Comparison of ENCODE assay signal across 26 cellular contexts in the genomic region with DNA sequence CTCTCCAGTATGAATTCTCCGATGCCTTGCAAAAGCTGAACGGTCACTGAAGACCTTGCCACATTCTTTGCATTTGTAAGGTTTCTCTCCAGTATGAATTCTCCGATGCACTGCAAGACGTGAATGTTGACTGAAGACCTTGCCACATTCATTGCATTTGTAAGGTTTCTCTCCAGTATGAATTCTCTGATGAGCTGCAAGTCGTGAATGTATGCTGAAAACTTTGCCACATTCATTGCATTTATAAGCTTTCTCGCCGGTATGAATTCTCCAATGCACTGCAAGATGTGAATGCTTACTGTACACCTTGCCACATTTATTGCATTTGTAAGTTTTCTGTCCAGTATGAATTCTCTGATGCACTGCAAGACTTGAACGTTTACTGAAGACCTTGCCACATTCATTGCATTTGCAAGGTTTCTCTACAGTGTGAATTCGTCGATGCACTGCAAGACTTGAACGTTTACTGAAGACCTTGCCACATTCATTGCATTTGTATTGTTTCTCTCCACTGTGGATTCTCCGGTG. TPM values are rescaled to one million over a fixed set of nuclear protein-coding genes. Genes with fewer than 3 reads are reported as not detected.
DNase-seq lines count a peak whose midpoint lies in the region; ATAC-seq, FAIRE-seq and TF ChIP-seq lines count a peak whose summit lies in the region.
"Had no signal": no experiment of that assay in that cellular context is flagged by ENCODE, and none has a peak within 500 bp of the region (broad histone marks: within the 10 kb centered on the region; RNA-seq: fewer than 3 reads in every experiment).

No MANE protein-coding gene starts in this region.

- peaks cover 84% of the 10 kb centered on the region for H3K36me3 Mint-ChIP-seq in astrocyte (ENCODE audit: low read depth, unreplicated experiment)

- no peak overlapping the region for H3K4me2 ChIP-seq in SK-N-SH
- no peak overlapping the region for H3K4me2 ChIP-seq in astrocyte (ENCODE audit: low read length)
- no peak overlapping the region for H3K4me2 ChIP-seq in keratinocyte (ENCODE audit: control insufficient read depth, extremely low read depth, insufficient read depth, low read depth, low read length)

- no peak for TF ChIP-seq CTCF in SK-N-SH (IDR thresholded peaks at IDR 0.05)
- no peak for TF ChIP-seq CTCF in astrocyte (IDR thresholded peaks at IDR 0.05; ENCODE audit: insufficient read depth, low read depth, low read length)
- TF ChIP-seq CTCF in keratinocyte (optimal IDR thresholded peaks at IDR 0.05 in 1 of 3, IDR thresholded peaks at IDR 0.05 in 1 of 3, conservative IDR thresholded peaks at IDR 0.05 in 1 of 3; ENCODE audit: extremely low read depth in 1 of 3, insufficient read depth in 2 of 3, low read length in 3 of 3): no peak

- 85% methylated on average over 12 of the region's 12 CpGs for WGBS in SK-N-SH (ENCODE audit: low lambda C conversion rate)

- no peaks in the 10 kb centered on the region for H3K4me1 Mint-ChIP-seq in astrocyte (ENCODE audit: low read depth, unreplicated experiment)
- H3K4me1 Mint-ChIP-seq: B cell; central memory CD8-positive, alpha-beta T cell; immature natural killer cell; neural crest cell had no signal

- H3K27me3 ChIP-seq in SK-N-SH (ENCODE audit: insufficient read depth) (no peaks in the 10 kb centered on the region), astrocyte (ENCODE audit: insufficient read depth, low read length) (no peaks in the 10 kb centered on the region), keratinocyte (ENCODE audit: control insufficient read depth, extremely low read depth, insufficient read depth, low read length) (no peaks in the 10 kb centered on the region), subcutaneous abdominal adipose tissue (ENCODE audit: control insufficient read depth in 5 of 5, insufficient read depth in 4 of 5, low read length in 5 of 5) (no peaks in the 10 kb centered on the region)
- H3K27me3 ChIP-seq: ascending aorta, heart right ventricle, sigmoid colon had no signal

- H3K36me3 ChIP-seq in SK-N-SH (replicated peaks in 1 of 2; ENCODE audit: control insufficient read depth in 1 of 2, insufficient read depth in 2 of 2, low read length in 1 of 2): peaks cover 38 to 67% of the 10 kb centered on the region in 2 experiments
- peaks cover 27% of the 10 kb centered on the region for H3K36me3 ChIP-seq in astrocyte (ENCODE audit: insufficient read depth, low read length)
- H3K36me3 ChIP-seq in keratinocyte (ENCODE audit: control insufficient read depth in 2 of 2, extremely low read depth in 1 of 2, insufficient read depth in 2 of 2, low read length in 2 of 2): peaks cover 11 to 14% of the 10 kb centered on the region in 2 experiments
- peaks cover 44 to 57% (median 52%) of the 10 kb centered on the region in 5 donors for H3K36me3 ChIP-seq in subcutaneous abdominal adipose tissue (ENCODE audit: control insufficient read depth in 5 of 5, insufficient read depth in 5 of 5, low read length in 5 of 5)

- H3K9me3 ChIP-seq in SK-N-SH (peaks cover 52% of the 10 kb centered on the region), astrocyte (ENCODE audit: insufficient read depth, low read depth, low read length) (peaks cover 79% of the 10 kb centered on the region), keratinocyte (ENCODE audit: control insufficient read depth, low read depth, low read length) (peaks cover 51% of the 10 kb centered on the region), subcutaneous abdominal adipose tissue (ENCODE audit: control insufficient read depth in 5 of 5, low read length in 5 of 5) (peaks cover 83 to 100% (median 98%) of the 10 kb centered on the region in 5 donors)

- ATAC-seq in SK-N-SH treated with all-trans-retinoic acid at 6 μM for 48 hours: no peak
- no peak for ATAC-seq in left lobe of liver
- ATAC-seq: activated CD8-positive, alpha-beta T cell treated with anti-CD3 and anti-CD28 coated beads for 36 hours; heart right ventricle; left ventricle myocardium superior; Panc1 had no signal

- H3K27ac ChIP-seq in SK-N-SH (ENCODE audit: low read depth in 2 of 2, low read length in 1 of 2): no peak overlapping the region
- no peak overlapping the region for H3K27ac ChIP-seq in astrocyte (ENCODE audit: low read depth, low read length)
- H3K27ac ChIP-seq in keratinocyte (ENCODE audit: control insufficient read depth, insufficient read depth, low read length): no peak overlapping the region
- H3K27ac ChIP-seq in subcutaneous abdominal adipose tissue (ENCODE audit: low read depth, low read length): no peak overlapping the region
- H3K27ac ChIP-seq: ascending aorta, heart right ventricle, parathyroid adenoma, sigmoid colon had no signal

- H3K27me3 Mint-ChIP-seq in astrocyte (ENCODE audit: low read depth, unreplicated experiment): no peaks in the 10 kb centered on the region
- H3K27me3 Mint-ChIP-seq: activated CD8-positive, alpha-beta T cell treated with anti-CD3 and anti-CD28 coated beads for 36 hours; activated naive CD8-positive, alpha-beta T cell; B cell; central memory CD8-positive, alpha-beta T cell had no signal

- no peaks in the 10 kb centered on the region for H3K9me2 ChIP-seq in SK-N-SH

- no peak for TF ChIP-seq RAD21 in SK-N-SH (IDR thresholded peaks at IDR 0.05; ENCODE audit: low read length)

- no peak overlapping the region for H3K4me3 Mint-ChIP-seq in astrocyte (ENCODE audit: unreplicated experiment)
- H3K4me3 Mint-ChIP-seq: activated CD8-positive, alpha-beta T cell treated with anti-CD3 and anti-CD28 coated beads for 36 hours; activated naive CD8-positive, alpha-beta T cell; B cell; central memory CD8-positive, alpha-beta T cell; immature natural killer cell; neural crest cell had no signal

- H2AFZ ChIP-seq in SK-N-SH (ENCODE audit: low read depth) (no peak overlapping the region), astrocyte (ENCODE audit: low read depth, low read length) (no peak overlapping the region), keratinocyte (ENCODE audit: control insufficient read depth, low read length) (no peak overlapping the region)
- H2AFZ ChIP-seq: parathyroid adenoma had no signal

- H3K79me2 ChIP-seq in SK-N-SH (ENCODE audit: insufficient read depth): no peaks in the 10 kb centered on the region
- peaks cover 2% of the 10 kb centered on the region for H3K79me2 ChIP-seq in astrocyte (ENCODE audit: insufficient read depth, low read length)
- H3K79me2 ChIP-seq in keratinocyte (ENCODE audit: control insufficient read depth, insufficient read depth, low read length): no peaks in the 10 kb centered on the region
- H3K79me2 ChIP-seq: parathyroid adenoma had no signal

- dilution Hi-C loops in keratinocyte (cut with MboI; ENCODE audit: extremely low pct_ligation_motif_present, low sequenced_read_pairs): no loop called here

- H3K27ac Mint-ChIP-seq in astrocyte (ENCODE audit: unreplicated experiment): no peak overlapping the region
- H3K27ac Mint-ChIP-seq: activated CD8-positive, alpha-beta T cell treated with anti-CD3 and anti-CD28 coated beads for 36 hours; activated naive CD8-positive, alpha-beta T cell; B cell; immature natural killer cell had no signal

- DNase-seq in SK-N-SH (no peak), astrocyte (ENCODE audit: low read depth) (no peak), keratinocyte (ENCODE audit: low read depth, low spot score) (no peak), KG1 (lab: John Stamatoyannopoulos, UW) (no peak), left lobe of liver (ENCODE audit: low spot score) (no peak)
- no peak for DNase-seq in activated CD4-positive, alpha-beta T cell treated with anti-CD3 and anti-CD28 coated beads for 4 hours
- DNase-seq: activated CD4-positive, CD25-positive, alpha-beta regulatory T cell treated with anti-CD3 and anti-CD28 coated beads, Interleukin-2, amount 50 U/mL, for 72 hours; activated CD8-positive, alpha-beta T cell treated with anti-CD3 and anti-CD28 coated beads for 36 hours; COR-L47; erythroblast; heart right ventricle; immature natural killer cell; KBM-7; left ventricle myocardium superior; NK-92 treated with Interleukin-12 subunit alpha and Interleukin-12 subunit beta, amount 100 ng/mL, for 24 hours; sigmoid colon; T-helper 1 cell had no signal

- FAIRE-seq in astrocyte (lab: Jason Lieb, UNC) (peak; percentile 71), keratinocyte (lab: Jason Lieb, UNC) (peak; percentile 76)

- peak overlapping the region in 1 of 2 experiments; percentile 20; a peak in 1 of 4 replicates for H3K4me3 ChIP-seq in SK-N-SH (ENCODE audit: low read depth in 2 of 2, low read length in 1 of 2)
- no peak overlapping the region for H3K4me3 ChIP-seq in astrocyte (ENCODE audit: insufficient read depth, low read depth, low read length)
- no peak overlapping the region for H3K4me3 ChIP-seq in keratinocyte (ENCODE audit: control insufficient read depth in 2 of 3, extremely low read depth in 1 of 3, insufficient read depth in 2 of 3, low read depth in 1 of 3, low read length in 3 of 3)
- H3K4me3 ChIP-seq in subcutaneous abdominal adipose tissue (ENCODE audit: low read depth in 1 of 5, low read length in 5 of 5): peak overlapping the region; percentile 45 to 66 (median 48)
- H3K4me3 ChIP-seq: heart right ventricle, sigmoid colon had no signal

- CTCF ChIA-PET in SK-N-SH (lab: Yijun Ruan, JAX): interaction anchor here (0.7 to 1.1 kb wide), 2 partner anchors 8 to 1207 kb away, joined by 3 to 4 read pairs; no protein-coding TSS in a partner anchor

- POLR2A ChIA-PET in SK-N-SH (lab: Yijun Ruan, JAX): no interaction called here

- no peak overlapping the region for H3K9ac ChIP-seq in SK-N-SH
- no peak overlapping the region for H3K9ac ChIP-seq in astrocyte (ENCODE audit: low read length)
- no peak overlapping the region for H3K9ac ChIP-seq in keratinocyte (ENCODE audit: control insufficient read depth, extremely low read depth, insufficient read depth, low read length)
- no peak overlapping the region for H3K9ac ChIP-seq in subcutaneous abdominal adipose tissue (ENCODE audit: low read length in 5 of 5)
- H3K9ac ChIP-seq: parathyroid adenoma had no signal

- H3K9me1 ChIP-seq in keratinocyte (ENCODE audit: control insufficient read depth, extremely low read depth, insufficient read depth, low read length): no peaks in the 10 kb centered on the region

- H3K4me1 ChIP-seq in SK-N-SH (ENCODE audit: control insufficient read depth in 1 of 2, insufficient read depth in 2 of 2, low read depth in 1 of 2, low read length in 1 of 2) (no peaks in the 10 kb centered on the region), astrocyte (ENCODE audit: insufficient read depth, low read length) (no peaks in the 10 kb centered on the region), keratinocyte (ENCODE audit: control insufficient read depth, extremely low read depth, insufficient read depth, low read length) (no peaks in the 10 kb centered on the region), subcutaneous abdominal adipose tissue (ENCODE audit: control insufficient read depth in 5 of 5, insufficient read depth in 5 of 5, low read length in 5 of 5) (no peaks in the 10 kb centered on the region)
- H3K4me1 ChIP-seq: ascending aorta, heart right ventricle, parathyroid adenoma, sigmoid colon had no signal

- peaks cover 90% of the 10 kb centered on the region for H3K9me3 Mint-ChIP-seq in astrocyte (ENCODE audit: unreplicated experiment)

- no peak for TF ChIP-seq EP300 in SK-N-SH (IDR thresholded peaks at IDR 0.05; ENCODE audit: borderline replicate concordance in 1 of 2, low read depth in 1 of 2, low read length in 1 of 2)

- H3F3A ChIP-seq in SK-N-SH (replicated peaks; ENCODE audit: insufficient read depth): no peaks in the 10 kb centered on the region

- no peaks in the 10 kb centered on the region for H4K20me1 ChIP-seq in SK-N-SH (ENCODE audit: insufficient read depth)
- H4K20me1 ChIP-seq in astrocyte (ENCODE audit: insufficient read depth, low read length): no peaks in the 10 kb centered on the region
- no peaks in the 10 kb centered on the region for H4K20me1 ChIP-seq in keratinocyte (ENCODE audit: control insufficient read depth, extremely low read depth, insufficient read depth, low read length)

RNA-seq across cellular contexts. Expression of a gene that starts 20.0 kb away (rescaled TPM):
- polyA plus RNA-seq in SK-N-SH (2012; rRNA removed) (3.8 and 5.1 TPM in 2 replicates), keratinocyte (8.3 to 17.8 TPM (median 14.6 TPM) in 3 replicates)
- 2.2 and 2.5 TPM in 2 replicates for polyA plus RNA-seq in SK-N-SH (2012; cell fraction: cytosol; rRNA removed)
- 10.4 and 16.6 TPM in 2 replicates for polyA plus RNA-seq in SK-N-SH (2012; cell fraction: nucleus; rRNA removed)
- total RNA-seq in astrocyte (37.8 and 38.0 TPM in 2 replicates), left lobe of liver (5.5 TPM)
- polyA plus RNA-seq in keratinocyte (2011; ENCODE audit: low read depth): 37.9 TPM
- polyA plus RNA-seq in keratinocyte (2011; cell fraction: cytosol; rRNA removed): 4.5 and 7.8 TPM in 2 replicates
- polyA plus RNA-seq in keratinocyte (2011; cell fraction: nucleus; rRNA removed): 63.1 and 72.7 TPM in 2 replicates
- 5.7 and 21.8 TPM in 2 replicates for polyA plus RNA-seq in keratinocyte (2012; ENCODE audit: low replicate concordance)
- polyA minus RNA-seq in keratinocyte: 18.9 to 55.0 TPM (median 54.3 TPM) in 3 replicates
- 8.6 TPM for polyA minus RNA-seq in keratinocyte (2011; cell fraction: cytosol; rRNA and poly(A)+ RNA removed)
- polyA minus RNA-seq in keratinocyte (2011; cell fraction: nucleus; rRNA and poly(A)+ RNA removed): 43.6 and 102 TPM in 2 replicates

RNA-seq across cellular contexts. Expression of a gene that starts 24.1 kb away (rescaled TPM):
- polyA plus RNA-seq in SK-N-SH (2012; rRNA removed) (1.5 and 2.0 TPM in 2 replicates), keratinocyte (5.6 to 7.6 TPM (median 6.6 TPM) in 3 replicates)
- polyA plus RNA-seq in SK-N-SH (2012; cell fraction: cytosol; rRNA removed): 2.0 and 2.1 TPM in 2 replicates
- 1.3 and 2.0 TPM in 2 replicates for polyA plus RNA-seq in SK-N-SH (2012; cell fraction: nucleus; rRNA removed)
- total RNA-seq in astrocyte (13.1 and 14.7 TPM in 2 replicates), left lobe of liver (3.9 TPM)
- polyA plus RNA-seq in keratinocyte (2011; ENCODE audit: low read depth): 9.5 TPM
- 2.6 and 6.1 TPM in 2 replicates for polyA plus RNA-seq in keratinocyte (2011; cell fraction: cytosol; rRNA removed)
- polyA plus RNA-seq in keratinocyte (2011; cell fraction: nucleus; rRNA removed): 8.2 and 13.2 TPM in 2 replicates
- polyA plus RNA-seq in keratinocyte (2012; ENCODE audit: low replicate concordance): 7.7 and 10.4 TPM in 2 replicates
- polyA minus RNA-seq in keratinocyte: 4.7 to 17.7 TPM (median 9.6 TPM) in 3 replicates
- 5.4 TPM for polyA minus RNA-seq in keratinocyte (2011; cell fraction: cytosol; rRNA and poly(A)+ RNA removed)
- polyA minus RNA-seq in keratinocyte (2011; cell fraction: nucleus; rRNA and poly(A)+ RNA removed): 8.2 and 18.3 TPM in 2 replicates

RNA-seq across cellular contexts. Expression of a gene that starts 55.8 kb away (rescaled TPM):
- polyA plus RNA-seq in SK-N-SH (2012; rRNA removed) (1.6 and 2.3 TPM in 2 replicates), keratinocyte (3.3 to 5.0 TPM (median 3.8 TPM) in 3 replicates)
- 1.3 and 1.9 TPM in 2 replicates for polyA plus RNA-seq in SK-N-SH (2012; cell fraction: cytosol; rRNA removed)
- 7.0 TPM in 2 replicates for polyA plus RNA-seq in SK-N-SH (2012; cell fraction: nucleus; rRNA removed)
- total RNA-seq in astrocyte (6.9 and 7.5 TPM in 2 replicates), left lobe of liver (2.6 TPM)
- 2.8 TPM for polyA plus RNA-seq in keratinocyte (2011; ENCODE audit: low read depth)
- 3.3 and 4.4 TPM in 2 replicates for polyA plus RNA-seq in keratinocyte (2011; cell fraction: cytosol; rRNA removed)
- polyA plus RNA-seq in keratinocyte (2011; cell fraction: nucleus; rRNA removed): 7.9 and 9.8 TPM in 2 replicates
- 7.0 and 13.3 TPM in 2 replicates for polyA plus RNA-seq in keratinocyte (2012; ENCODE audit: low replicate concordance)
- polyA minus RNA-seq in keratinocyte: 5.6 to 11.5 TPM (median 6.5 TPM) in 3 replicates
- polyA minus RNA-seq in keratinocyte (2011; cell fraction: cytosol; rRNA and poly(A)+ RNA removed): 1.9 TPM
- polyA minus RNA-seq in keratinocyte (2011; cell fraction: nucleus; rRNA and poly(A)+ RNA removed): 5.8 and 10.9 TPM in 2 replicates

Comparison
In these comparisons a context has a peak if more than half of its experiments do, and no peak if none do; other contexts are left out.
1. H3K4me3 ChIP-seq: peak in subcutaneous abdominal adipose tissue (5 of 5); none in astrocyte (single experiment) and keratinocyte (0 of 3).